In the genomic region with DNA sequence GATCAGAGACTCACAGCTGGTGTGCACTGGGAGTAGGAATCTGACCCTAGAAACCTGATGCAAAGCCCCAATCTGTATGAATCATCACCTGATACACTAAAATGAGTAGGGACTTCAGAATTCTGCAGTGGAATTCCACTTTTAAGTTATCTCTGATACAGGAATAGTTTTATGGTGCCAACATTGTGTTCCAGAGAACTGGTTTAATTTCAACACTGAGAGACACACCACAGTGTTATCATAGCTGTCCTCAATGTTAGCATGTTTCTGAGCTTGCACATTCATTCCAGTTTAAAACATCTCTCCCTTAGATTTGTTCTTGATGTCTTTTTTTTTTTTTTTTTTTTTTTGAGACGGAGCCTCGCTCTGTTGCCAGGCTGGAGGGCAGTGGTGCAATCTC, we compare ENCODE assay signal across 19 cellular contexts. TPM values are rescaled to one million over a fixed set of nuclear protein-coding genes. Genes with fewer than 3 reads are reported as not detected.
"Had no signal": no experiment of that assay in that cellular context is flagged by ENCODE, and none has a peak within 500 bp of the region (broad histone marks: within the 10 kb centered on the region; RNA-seq: fewer than 3 reads in every experiment).

No MANE protein-coding gene starts in this region.

- H3K9me3 ChIP-seq: adrenal gland, gastroesophageal sphincter, ovary, sigmoid colon, upper lobe of right lung had no signal

- H3K27ac ChIP-seq: adrenal gland, gastroesophageal sphincter, ovary, sigmoid colon, upper lobe of right lung had no signal

- H3K27me3 ChIP-seq: adrenal gland, gastroesophageal sphincter, ovary, sigmoid colon, upper lobe of right lung had no signal

- DNase-seq: activated B cell treated with CpG ODN at 0.5 μM for 24 hours; activated CD4-positive, alpha-beta T cell treated with anti-CD3 and anti-CD28 coated beads, Interleukin-2, amount 10 ng/mL, durations not matched to agents 24 days and 14 days; activated CD8-positive, alpha-beta memory T cell treated with anti-CD3 and anti-CD28 coated beads for 24 hours; activated naive CD4-positive, alpha-beta T cell treated with anti-CD3 and anti-CD28 coated beads, Interleukin-2, amount 10 ng/mL, durations not matched to agents 7 days and 5 days; adrenal gland; cerebellar nuclear complex; kidney; left ventricle myocardium superior; mesendoderm; ovary; sigmoid colon; stimulated activated CD4-positive, alpha-beta T cell treated with anti-CD3 and anti-CD28 coated beads, Interleukin-12 subunit alpha, Interleukin-12 subunit beta, amount 100 ng/mL, for 4 hours; stimulated activated naive CD4-positive, alpha-beta T cell; substantia nigra; T-helper 17 cell; upper lobe of right lung had no signal

- H3K36me3 ChIP-seq: ovary had no signal

- H3K4me1 ChIP-seq: adrenal gland, upper lobe of right lung had no signal

- H3K4me3 ChIP-seq: adrenal gland, gastroesophageal sphincter, ovary, sigmoid colon, upper lobe of right lung had no signal

RNA-seq across cellular contexts. Expression of gene UTS2, which starts 7.1 kb away (rescaled TPM):
- total RNA-seq: activated CD4-positive, alpha-beta T cell treated with anti-CD3 and anti-CD28 coated beads, Interleukin-2, amount 10 ng/mL, durations not matched to agents 24 days and 14 days; dermis microvascular lymphatic vessel endothelial cell; esophagus mucosa; left ventricle myocardium superior; ovary; sigmoid colon; upper lobe of right lung had no signal
